ENCODE assay signal across 2 cellular contexts in genomic region chr7:100536695-100537094, GRCh38. TPM values are rescaled to one million over a fixed set of nuclear protein-coding genes. Genes with fewer than 3 reads are reported as not detected.
"Had no signal": no experiment of that assay in that cellular context is flagged by ENCODE, and none has a peak within 500 bp of the region (broad histone marks: within the 10 kb centered on the region; RNA-seq: fewer than 3 reads in every experiment).

No MANE protein-coding gene starts in this region.

RNA-seq across cellular contexts. Expression of gene SAP25, which starts 37.0 kb away (rescaled TPM):
- total RNA-seq: M059J, SJSA1 had no signal
